ENCODE assay signal across 8 cellular contexts in the genomic region with DNA sequence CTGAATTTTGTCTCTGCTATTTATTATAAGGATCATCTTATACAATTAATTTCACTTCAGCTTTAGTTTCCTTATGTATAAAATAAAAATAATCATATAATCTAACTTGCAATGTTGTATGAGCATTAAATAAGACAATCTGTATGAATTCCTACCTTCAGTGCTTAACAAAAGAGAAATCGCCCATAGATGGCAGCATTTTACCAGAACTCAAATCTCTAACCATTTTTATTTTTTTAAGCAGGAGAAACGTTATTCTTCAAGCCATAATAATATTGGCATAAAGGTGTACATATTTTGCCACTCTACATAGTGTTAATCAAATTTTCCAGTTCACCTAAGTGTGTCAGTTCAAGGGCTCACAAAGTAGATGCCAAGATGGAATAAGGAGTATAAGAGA.
DNase-seq lines count a peak whose midpoint lies in the region; ATAC-seq and TF ChIP-seq lines count a peak whose summit lies in the region.

No MANE protein-coding gene starts in this region.

- WGBS in heart right ventricle, 2 donors: 5 to 6% methylated on average over 2 of the region's 2 CpGs

- H3K4me3 Mint-ChIP-seq in type B pancreatic cell: no peak overlapping the region
- H3K4me3 Mint-ChIP-seq in T-helper 2 cell treated with Interferon-gamma antibody and Interleukin-4, amounts not matched to agents 5 μg/mL and 100 μg/mL, for 36 hours: no peak overlapping the region

- H3K9me3 Mint-ChIP-seq in type B pancreatic cell: no peaks in the 10 kb centered on the region
- H3K9me3 Mint-ChIP-seq in T-helper 2 cell treated with Interferon-gamma antibody and Interleukin-4, amounts not matched to agents 5 μg/mL and 100 μg/mL, for 36 hours: no peaks in the 10 kb centered on the region

- DNase-seq in heart right ventricle: peak in 1 of 2 donors; percentile 4
- no peak for DNase-seq in cardiac septum (ENCODE audit: low spot score)
- DNase-seq in SK-N-MC (ENCODE audit: low read depth, low spot score): peak; percentile 75
- peak; percentile 40 for DNase-seq in glomerular visceral epithelial cell (ENCODE audit: extremely low spot score)
- no peak for DNase-seq in type B pancreatic cell (ENCODE audit: extremely low spot score, unreplicated experiment)
- no peak for DNase-seq in T-helper 2 cell treated with Interferon-gamma antibody and Interleukin-4, amounts not matched to agents 5 μg/mL and 100 μg/mL, for 36 hours (ENCODE audit: low spot score)
- DNase-seq in activated gamma-delta T cell treated with Interleukin-2 at 50 U/mL for 16 hours: no peak
- no peak for DNase-seq in NCI-H187 (lab: John Stamatoyannopoulos, UW)

- H3K27ac Mint-ChIP-seq in type B pancreatic cell: no peak overlapping the region
- no peak overlapping the region for H3K27ac Mint-ChIP-seq in T-helper 2 cell treated with Interferon-gamma antibody and Interleukin-4, amounts not matched to agents 5 μg/mL and 100 μg/mL, for 36 hours

- no peaks in the 10 kb centered on the region for H3K36me3 ChIP-seq in heart right ventricle
- no peaks in the 10 kb centered on the region for H3K36me3 ChIP-seq in SK-N-MC (ENCODE audit: insufficient read depth, low read length)

- intact Hi-C loops in heart right ventricle (cut with DNase I) (no loop called here), cardiac septum (cut with DNase I) (loop anchor here (10.0 kb wide), 1 partner anchor 287 kb away; no protein-coding TSS in a partner anchor)

- H3K27ac ChIP-seq in heart right ventricle (no peak overlapping the region), SK-N-MC (peak overlapping the region; percentile 57; the same call in 1 of the 2 replicates)

- no peak overlapping the region for H3K9ac ChIP-seq in SK-N-MC (ENCODE audit: insufficient read length)

- no peaks in the 10 kb centered on the region for H3K36me3 Mint-ChIP-seq in type B pancreatic cell
- no peaks in the 10 kb centered on the region for H3K36me3 Mint-ChIP-seq in T-helper 2 cell treated with Interferon-gamma antibody and Interleukin-4, amounts not matched to agents 5 μg/mL and 100 μg/mL, for 36 hours (ENCODE audit: low read depth)

- peaks cover 5% of the 10 kb centered on the region for H3K27me3 Mint-ChIP-seq in type B pancreatic cell
- no peaks in the 10 kb centered on the region for H3K27me3 Mint-ChIP-seq in T-helper 2 cell treated with Interferon-gamma antibody and Interleukin-4, amounts not matched to agents 5 μg/mL and 100 μg/mL, for 36 hours (ENCODE audit: low read depth)

- H3K4me3 ChIP-seq in heart right ventricle: no peak overlapping the region
- H3K4me3 ChIP-seq in SK-N-MC: no peak overlapping the region

- peak; percentile 11 to 64 (median 44) for TF ChIP-seq CTCF in heart right ventricle (IDR thresholded peaks at IDR 0.05)
- TF ChIP-seq CTCF in type B pancreatic cell (conservative IDR thresholded peaks at IDR 0.05): peak; percentile 78

- H3K4me1 Mint-ChIP-seq in type B pancreatic cell (ENCODE audit: unreplicated experiment): no peaks in the 10 kb centered on the region
- no peaks in the 10 kb centered on the region for H3K4me1 Mint-ChIP-seq in T-helper 2 cell treated with Interferon-gamma antibody and Interleukin-4, amounts not matched to agents 5 μg/mL and 100 μg/mL, for 36 hours (ENCODE audit: low read depth)

- ATAC-seq in heart right ventricle: no peak

- H3K9me3 ChIP-seq in heart right ventricle (no peaks in the 10 kb centered on the region), SK-N-MC (ENCODE audit: low read depth, low read length) (no peaks in the 10 kb centered on the region)

- no peaks in the 10 kb centered on the region for H3K27me3 ChIP-seq in heart right ventricle

- H3K4me1 ChIP-seq in heart right ventricle: no peaks in the 10 kb centered on the region

Comparison
In these comparisons a context has a peak if more than half of its experiments do, and no peak if none do; other contexts are left out.
1. DNase-seq: peak in SK-N-MC (single experiment) and glomerular visceral epithelial cell (single experiment); none in cardiac septum (single experiment), type B pancreatic cell (single experiment), T-helper 2 cell treated with Interferon-gamma antibody and Interleukin-4, amounts not matched to agents 5 μg/mL and 100 μg/mL, for 36 hours (single experiment), activated gamma-delta T cell treated with Interleukin-2 at 50 U/mL for 16 hours (single experiment) and NCI-H187 (0 of 2).